11 cellular contexts compared by ENCODE assay signal in the genomic region with DNA sequence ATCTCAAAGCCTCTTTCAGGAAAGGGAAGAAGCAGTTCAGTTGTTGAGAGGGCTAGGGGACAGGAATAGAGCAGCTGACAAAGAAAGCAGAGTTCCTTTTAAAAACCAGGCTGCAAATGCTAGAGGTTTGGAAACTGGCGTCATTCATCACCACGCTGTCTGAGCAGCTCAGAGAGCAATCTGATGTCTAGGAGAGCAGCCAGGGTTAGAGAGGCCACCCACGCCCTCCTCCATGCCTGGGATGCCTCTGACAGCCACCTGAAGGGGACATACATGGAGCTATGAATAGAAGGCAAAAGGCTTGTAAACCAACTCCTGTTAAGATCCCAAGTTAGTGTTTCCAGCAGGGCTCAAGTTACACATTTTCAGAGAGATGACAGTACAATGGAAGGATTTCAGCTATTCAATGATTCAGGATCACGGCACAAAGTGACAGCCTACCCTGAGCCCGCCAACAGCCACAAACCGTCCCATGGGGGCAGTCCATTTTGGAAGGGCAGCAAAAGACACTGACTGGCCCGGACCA. TPM values are rescaled to one million over a fixed set of nuclear protein-coding genes. Genes with fewer than 3 reads are reported as not detected.
A peak's percentile ranks its signal among the peaks of the same experiment; 100 is the strongest.
DNase-seq lines count a peak whose midpoint lies in the region; ATAC-seq, FAIRE-seq and TF ChIP-seq lines count a peak whose summit lies in the region.
"Had no signal": no experiment of that assay in that cellular context is flagged by ENCODE, and none has a peak within 500 bp of the region (broad histone marks: within the 10 kb centered on the region; RNA-seq: fewer than 3 reads in every experiment).

No MANE protein-coding gene starts in this region.

- 43% methylated on average over 7 of the region's 7 CpGs for WGBS in right cardiac atrium

- H3K27me3 ChIP-seq in astrocyte (ENCODE audit: insufficient read depth, low read length), result no peaks in the 10 kb centered on the region
- no peaks in the 10 kb centered on the region for H3K27me3 ChIP-seq in right cardiac atrium (ENCODE audit: control insufficient read depth, insufficient read depth)
- H3K27me3 ChIP-seq in CD8-positive, alpha-beta memory T cell (ENCODE audit: insufficient read depth, low read length, poor library complexity, severe bottlenecking), result no peaks in the 10 kb centered on the region

- POLR2A ChIA-PET in CD8-positive, alpha-beta memory T cell (lab: Charles Lee), result no interaction called here

- peaks cover 7% of the 10 kb centered on the region for H3K36me3 ChIP-seq in astrocyte (ENCODE audit: insufficient read depth, low read length)
- H3K36me3 ChIP-seq in CD8-positive, alpha-beta memory T cell (ENCODE audit: insufficient read depth, low read length), result peaks cover 11% of the 10 kb centered on the region

- DNase-seq in HFFc6 (peak; percentile 88), astrocyte (ENCODE audit: low read depth) (peak; percentile 89), right cardiac atrium (no peak), stromal cell of bone marrow (ENCODE audit: low read depth) (peak; percentile 72), NCI-H1105 (lab: John Stamatoyannopoulos, UW) (no peak)
- no peak for DNase-seq in CD8-positive, alpha-beta memory T cell
- DNase-seq: NCI-H2227 treated with DMSO at 0.1 percent for 48 hours had no signal

- no peak overlapping the region for H2AFZ ChIP-seq in astrocyte (ENCODE audit: low read depth, low read length)
- H2AFZ ChIP-seq: parathyroid adenoma had no signal

- peaks cover 4% of the 10 kb centered on the region for H3K27me3 Mint-ChIP-seq in HFFc6 (ENCODE audit: insufficient read depth)
- H3K27me3 Mint-ChIP-seq in astrocyte (ENCODE audit: low read depth, unreplicated experiment), result no peaks in the 10 kb centered on the region
- H3K27me3 Mint-ChIP-seq in CD8-positive, alpha-beta memory T cell, result no peaks in the 10 kb centered on the region

- CTCF ChIA-PET in CD8-positive, alpha-beta memory T cell (lab: Charles Lee), result no interaction called here

- TF ChIP-seq CTCF in HFFc6 (IDR thresholded peaks at IDR 0.05) (no peak), astrocyte (IDR thresholded peaks at IDR 0.05; ENCODE audit: insufficient read depth, low read depth, low read length) (no peak)

- no peak overlapping the region for H3K4me3 ChIP-seq in astrocyte (ENCODE audit: insufficient read depth, low read depth, low read length)
- H3K4me3 ChIP-seq in right cardiac atrium (ENCODE audit: low read length), result no peak overlapping the region
- H3K4me3 ChIP-seq in CD8-positive, alpha-beta memory T cell (ENCODE audit: low read length), result no peak overlapping the region

- H3K4me1 Mint-ChIP-seq in HFFc6 (ENCODE audit: low read depth) (peaks cover 31% of the 10 kb centered on the region), astrocyte (ENCODE audit: low read depth, unreplicated experiment) (peaks cover 49% of the 10 kb centered on the region)
- H3K4me1 Mint-ChIP-seq in CD8-positive, alpha-beta memory T cell, result peaks cover 42 to 72% (median 52%) of the 10 kb centered on the region in 3 donors

- FAIRE-seq in astrocyte (lab: Jason Lieb, UNC), result peak; percentile 75
- FAIRE-seq: colon had no signal

- H3K27ac Mint-ChIP-seq in HFFc6, result peak overlapping the region; percentile 90
- H3K27ac Mint-ChIP-seq in astrocyte (ENCODE audit: unreplicated experiment), result peak overlapping the region; percentile 85
- peak overlapping the region in 1 of 8 donors; percentile 39 for H3K27ac Mint-ChIP-seq in CD8-positive, alpha-beta memory T cell

- peak; percentile 62 to 71 for ATAC-seq in right cardiac atrium
- ATAC-seq in HG03095 (IDR thresholded peaks at IDR 0.05; ENCODE audit: unreplicated experiment), result no peak
- no peak for ATAC-seq in GM18867 (IDR thresholded peaks at IDR 0.05; ENCODE audit: unreplicated experiment)

- peak overlapping the region; percentile 69 for H3K4me2 ChIP-seq in astrocyte (ENCODE audit: low read length)

- no peaks in the 10 kb centered on the region for H3K9me3 Mint-ChIP-seq in HFFc6
- H3K9me3 Mint-ChIP-seq in astrocyte (ENCODE audit: unreplicated experiment), result no peaks in the 10 kb centered on the region
- no peaks in the 10 kb centered on the region for H3K9me3 Mint-ChIP-seq in CD8-positive, alpha-beta memory T cell

- intact Hi-C loops in right cardiac atrium (cut with DNase I), result no loop called here

- H3K79me2 ChIP-seq in astrocyte (ENCODE audit: insufficient read depth, low read length), result peaks cover 79% of the 10 kb centered on the region

- H3K36me3 Mint-ChIP-seq in HFFc6 (ENCODE audit: low read depth), result peaks cover 6% of the 10 kb centered on the region; the same call in 1 of the 2 replicates
- H3K36me3 Mint-ChIP-seq in astrocyte (ENCODE audit: low read depth, unreplicated experiment), result peaks cover 11% of the 10 kb centered on the region
- H3K36me3 Mint-ChIP-seq in CD8-positive, alpha-beta memory T cell, result peaks cover 0 to 67% (median 11%) of the 10 kb centered on the region in 3 donors

- H3K9me3 ChIP-seq in astrocyte (ENCODE audit: insufficient read depth, low read depth, low read length), result no peaks in the 10 kb centered on the region
- no peaks in the 10 kb centered on the region for H3K9me3 ChIP-seq in right cardiac atrium (ENCODE audit: control insufficient read depth, low read length)
- H3K9me3 ChIP-seq in CD8-positive, alpha-beta memory T cell (ENCODE audit: low read length), result no peaks in the 10 kb centered on the region

- peak overlapping the region; percentile 68 for H3K4me3 Mint-ChIP-seq in HFFc6
- peak overlapping the region; percentile 30 for H3K4me3 Mint-ChIP-seq in astrocyte (ENCODE audit: unreplicated experiment)
- H3K4me3 Mint-ChIP-seq in CD8-positive, alpha-beta memory T cell, result no peak overlapping the region

- peaks cover 20% of the 10 kb centered on the region for H3K4me1 ChIP-seq in astrocyte (ENCODE audit: insufficient read depth, low read length)
- peaks cover 17% of the 10 kb centered on the region for H3K4me1 ChIP-seq in right cardiac atrium (ENCODE audit: control insufficient read depth, insufficient read depth, low read length)
- peaks cover 5% of the 10 kb centered on the region for H3K4me1 ChIP-seq in CD8-positive, alpha-beta memory T cell (ENCODE audit: insufficient read depth, low read length)

- H3K27ac ChIP-seq in astrocyte (ENCODE audit: low read depth, low read length) (peak overlapping the region; percentile 69), right cardiac atrium (ENCODE audit: low read length) (peak overlapping the region; percentile 31)
- H3K27ac ChIP-seq in CD8-positive, alpha-beta memory T cell (ENCODE audit: low read depth, low read length), result no peak overlapping the region
- H3K27ac ChIP-seq: parathyroid adenoma had no signal

- peaks cover 80% of the 10 kb centered on the region for H4K20me1 ChIP-seq in astrocyte (ENCODE audit: insufficient read depth, low read length)

- peak overlapping the region; percentile 49 for H3K9ac ChIP-seq in astrocyte (ENCODE audit: low read length)
- H3K9ac ChIP-seq: parathyroid adenoma had no signal

RNA-seq across cellular contexts. Expression of a gene that starts 12.4 kb away (rescaled TPM):
- total RNA-seq in HFFc6 (2021; fragmentation: NEBNext Ultra II Directional; extraction: Animal tissue kit (Norgen Biotek cat#: 25700)), result 100 to 1,000 TPM; 184 to 204 (median 193) TPM
- total RNA-seq in astrocyte, result 201 and 209 TPM in 2 replicates
- 10 to 100 TPM; 39.9 to 58.1 (median 53.8) TPM for total RNA-seq in right cardiac atrium
- 55.0 TPM for polyA plus RNA-seq in right cardiac atrium
- total RNA-seq in CD8-positive, alpha-beta memory T cell, result 10 to 100 TPM; 61.3 to 64.3 TPM
- 86.0 TPM for polyA plus RNA-seq in CD8-positive, alpha-beta memory T cell

RNA-seq across cellular contexts. Expression of a gene that starts 19.8 kb away (rescaled TPM):
- not detected for total RNA-seq in HFFc6 (2021; fragmentation: NEBNext Ultra II Directional; extraction: Animal tissue kit (Norgen Biotek cat#: 25700))
- total RNA-seq in astrocyte (not detected in 2 replicates), right cardiac atrium (under 1 TPM in 3 of 4 donors, not detected in 1; 0.20 to 0.21 (median 0.20) TPM)
- polyA plus RNA-seq in right cardiac atrium, result 0.18 TPM
- total RNA-seq in CD8-positive, alpha-beta memory T cell, result under 1 TPM; 0.11 to 0.15 TPM
- not detected for polyA plus RNA-seq in CD8-positive, alpha-beta memory T cell

RNA-seq across cellular contexts. Expression of a gene that starts 21.3 kb away (rescaled TPM):
- 10 to 100 TPM; 21.5 to 36.2 (median 25.3) TPM for total RNA-seq in HFFc6 (2021; fragmentation: NEBNext Ultra II Directional; extraction: Animal tissue kit (Norgen Biotek cat#: 25700))
- total RNA-seq in astrocyte (23.6 and 25.5 TPM in 2 replicates), right cardiac atrium (10 to 100 TPM; 15.8 to 32.4 (median 23.3) TPM)
- 30.1 TPM for polyA plus RNA-seq in right cardiac atrium
- total RNA-seq in CD8-positive, alpha-beta memory T cell, result 10 to 100 TPM; 52.5 to 53.3 TPM
- 8.5 TPM for polyA plus RNA-seq in CD8-positive, alpha-beta memory T cell

RNA-seq across cellular contexts. Expression of a gene that starts 29.9 kb away (rescaled TPM):
- 1 to 10 TPM; 4.0 to 5.3 (median 4.2) TPM for total RNA-seq in HFFc6 (2021; fragmentation: NEBNext Ultra II Directional; extraction: Animal tissue kit (Norgen Biotek cat#: 25700))
- 5.4 and 5.5 TPM in 2 replicates for total RNA-seq in astrocyte
- 1 to 10 TPM; 5.4 to 8.0 (median 6.1) TPM for total RNA-seq in right cardiac atrium
- 7.2 TPM for polyA plus RNA-seq in right cardiac atrium
- total RNA-seq in CD8-positive, alpha-beta memory T cell, result 1 to 10 TPM; 8.1 to 9.7 TPM
- 10.7 TPM for polyA plus RNA-seq in CD8-positive, alpha-beta memory T cell

RNA-seq across cellular contexts. Expression of a gene that starts 38.5 kb away (rescaled TPM):
- total RNA-seq in HFFc6 (2021; fragmentation: NEBNext Ultra II Directional; extraction: Animal tissue kit (Norgen Biotek cat#: 25700)), result not detected
- total RNA-seq in astrocyte (not detected in 2 replicates), right cardiac atrium (under 1 TPM in 3 of 4 donors, not detected in 1; 0.06 to 0.28 (median 0.14) TPM)
- polyA plus RNA-seq in right cardiac atrium, result 0.14 TPM
- 1 to 10 TPM; 1.5 to 1.7 TPM for total RNA-seq in CD8-positive, alpha-beta memory T cell
- polyA plus RNA-seq in CD8-positive, alpha-beta memory T cell, result not detected

Comparison
In these comparisons a context has a peak if more than half of its experiments do, and no peak if none do; other contexts are left out.
1. DNase-seq: peak in HFFc6 (single experiment), astrocyte (single experiment) and stromal cell of bone marrow (single experiment); none in right cardiac atrium (0 of 3), CD8-positive, alpha-beta memory T cell (0 of 5) and NCI-H1105 (single experiment).
2. H3K4me3 Mint-ChIP-seq: peak in HFFc6 (single experiment) and astrocyte (single experiment); none in CD8-positive, alpha-beta memory T cell (0 of 7).
3. ATAC-seq: peak in right cardiac atrium (2 of 2); none in HG03095 (single experiment) and GM18867 (single experiment).